16 cellular contexts compared by ENCODE assay signal in genomic region chr22:25049770-25050169, GRCh38.
"Had no signal": no experiment of that assay in that cellular context is flagged by ENCODE, and none has a peak within 500 bp of the region (broad histone marks: within the 10 kb centered on the region; RNA-seq: fewer than 3 reads in every experiment).

No MANE protein-coding gene starts in this region.

- H3K4me3 ChIP-seq: colonic mucosa, dorsolateral prefrontal cortex, esophagus muscularis mucosa, gastroesophageal sphincter, heart left ventricle, left lung, lower lobe of right lung, mucosa of descending colon had no signal

- H3K9me3 ChIP-seq: colonic mucosa had no signal

- H3K4me1 ChIP-seq: foreskin keratinocyte, gastroesophageal sphincter, left lung, lower lobe of right lung had no signal

- ATAC-seq: foreskin keratinocyte, gastroesophageal sphincter, heart left ventricle, left cardiac atrium, left lung, mucosa of descending colon had no signal

- H3K36me3 ChIP-seq: colonic mucosa, left lung had no signal

- DNase-seq: colonic mucosa; dermis blood vessel endothelial cell; dorsolateral prefrontal cortex; effector CD4-positive, alpha-beta T cell; effector memory CD4-positive, alpha-beta T cell; foreskin keratinocyte; heart left ventricle; hippocampal formation; left cardiac atrium; left lung; left ventricle myocardium superior; lower lobe of right lung; mesenchymal stem cell; mucosa of descending colon had no signal

- H3K27me3 ChIP-seq: colonic mucosa, dorsolateral prefrontal cortex, esophagus muscularis mucosa, foreskin keratinocyte, gastroesophageal sphincter, heart left ventricle, left lung had no signal

- H3K27ac ChIP-seq: colonic mucosa, esophagus muscularis mucosa, foreskin keratinocyte, gastroesophageal sphincter, heart left ventricle, left lung, lower lobe of right lung had no signal
